In genomic region chr1:20154306-20154831, GRCh38 we compare ENCODE assay signal across 13 cellular contexts. TPM values are rescaled to one million over a fixed set of nuclear protein-coding genes. Genes with fewer than 3 reads are reported as not detected.
DNase-seq lines count a peak whose midpoint lies in the region; ATAC-seq and TF ChIP-seq lines count a peak whose summit lies in the region.
"Had no signal": no experiment of that assay in that cellular context is flagged by ENCODE, and none has a peak within 500 bp of the region (broad histone marks: within the 10 kb centered on the region; RNA-seq: fewer than 3 reads in every experiment).

No MANE protein-coding gene starts in this region.

- H3K36me3 Mint-ChIP-seq in stimulated activated naive CD8-positive, alpha-beta T cell treated with anti-CD3 and anti-CD28 coated beads, Interleukin-15, Interleukin-2, amounts not matched to agents 100 ng/mL and 50 ng/mL, for 24 hours (ENCODE audit: low read depth) = no peaks in the 10 kb centered on the region
- H3K36me3 Mint-ChIP-seq in neural progenitor cell = no peaks in the 10 kb centered on the region

- no peak for ATAC-seq in stimulated activated naive CD8-positive, alpha-beta T cell treated with anti-CD3 and anti-CD28 coated beads, Interleukin-15, Interleukin-2, amounts not matched to agents 100 U/mL and 50 U/mL, for 24 hours

- no peaks in the 10 kb centered on the region for H3K79me2 ChIP-seq in neural progenitor cell (ENCODE audit: low read depth)

- H3K27me3 Mint-ChIP-seq in stimulated activated naive CD8-positive, alpha-beta T cell treated with anti-CD3 and anti-CD28 coated beads, Interleukin-15, Interleukin-2, amounts not matched to agents 100 ng/mL and 50 ng/mL, for 24 hours = no peaks in the 10 kb centered on the region
- H3K27me3 Mint-ChIP-seq in neural progenitor cell (ENCODE audit: insufficient read depth, low read depth) = peaks cover 3% of the 10 kb centered on the region

- no peaks in the 10 kb centered on the region for H3F3A ChIP-seq in neural progenitor cell (ENCODE audit: low read depth)

- H3K27me3 ChIP-seq in neural progenitor cell = no peaks in the 10 kb centered on the region

- no peaks in the 10 kb centered on the region for H3K36me3 ChIP-seq in neural progenitor cell

- H3K27ac ChIP-seq in caudate nucleus (ENCODE audit: low read depth, low read length) (peak overlapping the region; percentile 79), neural progenitor cell (no peak overlapping the region)

- H3K4me1 Mint-ChIP-seq in stimulated activated naive CD8-positive, alpha-beta T cell treated with anti-CD3 and anti-CD28 coated beads, Interleukin-15, Interleukin-2, amounts not matched to agents 100 ng/mL and 50 ng/mL, for 24 hours (ENCODE audit: low read depth) = peaks cover 8% of the 10 kb centered on the region
- peaks cover 7% of the 10 kb centered on the region for H3K4me1 Mint-ChIP-seq in neural progenitor cell

- H3K9me3 ChIP-seq in neural progenitor cell (ENCODE audit: low read depth) = no peaks in the 10 kb centered on the region

- H3K4me3 ChIP-seq in neural progenitor cell = no peak overlapping the region
- H3K4me3 ChIP-seq: lung had no signal

- no peak overlapping the region for H2AFZ ChIP-seq in neural progenitor cell (replicated peaks)

- no peaks in the 10 kb centered on the region for H3K4me1 ChIP-seq in neural progenitor cell

- TF ChIP-seq CTCF in neural progenitor cell (IDR thresholded peaks at IDR 0.05) = no peak

- H3K4me3 Mint-ChIP-seq in stimulated activated naive CD8-positive, alpha-beta T cell treated with anti-CD3 and anti-CD28 coated beads, Interleukin-15, Interleukin-2, amounts not matched to agents 100 ng/mL and 50 ng/mL, for 24 hours = no peak overlapping the region
- no peak overlapping the region for H3K4me3 Mint-ChIP-seq in neural progenitor cell

- peak overlapping the region; percentile 46 for H3K27ac Mint-ChIP-seq in stimulated activated naive CD8-positive, alpha-beta T cell treated with anti-CD3 and anti-CD28 coated beads, Interleukin-15, Interleukin-2, amounts not matched to agents 100 ng/mL and 50 ng/mL, for 24 hours
- H3K27ac Mint-ChIP-seq in neural progenitor cell = peak overlapping the region; percentile 31

- H3K4me2 ChIP-seq in neural progenitor cell = no peak overlapping the region

- H3K9me3 Mint-ChIP-seq in stimulated activated naive CD8-positive, alpha-beta T cell treated with anti-CD3 and anti-CD28 coated beads, Interleukin-15, Interleukin-2, amounts not matched to agents 100 ng/mL and 50 ng/mL, for 24 hours = peaks cover 5% of the 10 kb centered on the region
- peaks cover 6% of the 10 kb centered on the region for H3K9me3 Mint-ChIP-seq in neural progenitor cell

- DNase-seq in stimulated activated naive CD8-positive, alpha-beta T cell treated with anti-CD3 and anti-CD28 coated beads, Interleukin-15, Interleukin-2, amounts not matched to agents 100 U/mL and 50 U/mL, for 24 hours = no peak
- DNase-seq in caudate nucleus (lab: John Stamatoyannopoulos, UW) = no peak
- no peak for DNase-seq in neural progenitor cell (ENCODE audit: low spot score)
- no peak for DNase-seq in anterior cingulate cortex (lab: John Stamatoyannopoulos, UW)
- DNase-seq in C1 segment of cervical spinal cord (lab: John Stamatoyannopoulos, UW) = no peak
- DNase-seq in NCI-H510A (lab: John Stamatoyannopoulos, UW) = no peak
- no peak for DNase-seq in NCI-H2196 (lab: John Stamatoyannopoulos, UW; ENCODE audit: unreplicated experiment)
- DNase-seq: activated CD8-positive, alpha-beta memory T cell treated with anti-CD3 and anti-CD28 coated beads, Interleukin-2, amount 50 U/mL, for 4 hours; NK-92 treated with Interleukin-12 subunit alpha and Interleukin-12 subunit beta, amount 100 ng/mL, for 24 hours had no signal

- H4K20me1 ChIP-seq in neural progenitor cell (ENCODE audit: low read depth) = no peaks in the 10 kb centered on the region

- H3K9ac ChIP-seq in neural progenitor cell = no peak overlapping the region

RNA-seq across cellular contexts. Expression of gene PLA2G2F, which starts 15.2 kb away (rescaled TPM):
- total RNA-seq in neural progenitor cell (ENCODE audit: low replicate concordance) = not detected in 2 replicates
- total RNA-seq: cerebellum, lung had no signal

RNA-seq across cellular contexts. Expression of gene UBXN10, which starts 31.5 kb away (rescaled TPM):
- 0.37 and 0.43 TPM in 2 replicates for total RNA-seq in neural progenitor cell (ENCODE audit: low replicate concordance)

RNA-seq across cellular contexts. Expression of gene PLA2G2C, which starts 31.9 kb away (rescaled TPM):
- not detected in 2 replicates for total RNA-seq in neural progenitor cell (ENCODE audit: low replicate concordance)
- total RNA-seq: cerebellum, ureter had no signal

RNA-seq across cellular contexts. Expression of gene PLA2G2D, which starts 35.0 kb away (rescaled TPM):
- not detected in 2 replicates for total RNA-seq in neural progenitor cell (ENCODE audit: low replicate concordance)
- total RNA-seq: cerebellum, ureter had no signal
